In the genomic region with DNA sequence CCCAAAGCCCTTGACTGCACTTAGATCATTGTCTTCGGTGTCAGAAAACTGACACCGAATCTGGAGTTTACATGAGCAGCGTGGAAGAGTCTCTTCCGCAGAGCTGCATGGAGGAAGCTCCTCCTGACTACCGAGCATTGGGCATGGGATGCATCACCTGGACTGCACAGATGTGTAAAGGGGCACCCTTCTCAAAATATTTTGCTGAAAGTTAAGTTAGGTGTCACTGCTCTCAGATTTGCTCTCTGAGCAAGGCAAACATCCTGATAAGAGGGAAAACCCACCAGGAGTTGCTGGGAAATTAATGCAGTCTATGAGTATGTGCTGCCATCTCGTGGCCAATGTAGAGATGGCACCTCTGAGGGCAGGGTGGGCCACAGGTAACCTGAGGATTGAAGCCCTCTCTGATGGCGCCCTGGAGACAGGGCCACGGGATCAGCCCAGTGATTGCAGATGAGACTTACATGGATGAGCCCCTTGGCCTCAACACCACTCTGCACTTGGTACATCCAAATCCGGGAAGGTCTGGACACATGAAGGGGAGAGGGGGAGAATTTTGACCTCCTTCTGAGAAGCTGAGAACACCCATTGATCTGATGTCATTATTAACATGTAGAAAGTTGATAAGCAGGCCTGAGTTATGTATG, we compare ENCODE assay signal across 8 cellular contexts.
A peak's percentile ranks its signal among the peaks of the same experiment; 100 is the strongest.
DNase-seq lines count a peak whose midpoint lies in the region; ATAC-seq, FAIRE-seq and TF ChIP-seq lines count a peak whose summit lies in the region.

No MANE protein-coding gene starts in this region.

- no peak overlapping the region for H3K27ac Mint-ChIP-seq in CD14-positive monocyte
- H3K27ac Mint-ChIP-seq in activated naive CD4-positive, alpha-beta T cell treated with anti-CD3 and anti-CD28 coated beads, Interleukin-2, amount 50 U/mL, for 72 hours: no peak overlapping the region

- peak; percentile 98 for TF ChIP-seq CTCF in CD14-positive monocyte (IDR thresholded peaks at IDR 0.05)
- peak; percentile 75 to 96 (median 93) for TF ChIP-seq CTCF in heart right ventricle (IDR thresholded peaks at IDR 0.05)

- peaks cover 0 to 7% (median 0%) of the 10 kb centered on the region in 11 donors for H3K9me3 ChIP-seq in heart right ventricle

- no peaks in the 10 kb centered on the region for H3K4me1 Mint-ChIP-seq in CD14-positive monocyte

- peaks cover 0 to 5% (median 0%) of the 10 kb centered on the region in 7 donors for H3K9me3 Mint-ChIP-seq in CD14-positive monocyte
- peaks cover 0 to 3% of the 10 kb centered on the region in 2 donors for H3K9me3 Mint-ChIP-seq in activated naive CD4-positive, alpha-beta T cell treated with anti-CD3 and anti-CD28 coated beads, Interleukin-2, amount 50 U/mL, for 72 hours

- ATAC-seq in GM19043 (IDR thresholded peaks at IDR 0.05; ENCODE audit: low read depth, unreplicated experiment) (peak; percentile 90), HG03432 (IDR thresholded peaks at IDR 0.05; ENCODE audit: unreplicated experiment) (peak; percentile 86), heart right ventricle (peak in 7 of 8 donors; percentile 42 to 81 (median 61))
- peak; percentile 66 to 78 for ATAC-seq in activated naive CD4-positive, alpha-beta T cell treated with anti-CD3 and anti-CD28 coated beads, Interleukin-2, amount 50 U/mL, for 72 hours

- no peaks in the 10 kb centered on the region for H3K36me3 ChIP-seq in heart right ventricle

- no peak for DNase-seq in CD14-positive monocyte (ENCODE audit: low spot score)
- DNase-seq in SHP77 treated with DMSO at 0.1 percent for 48 hours (lab: John Stamatoyannopoulos, UW): peak; percentile 12
- DNase-seq in activated naive CD4-positive, alpha-beta T cell treated with anti-CD3 and anti-CD28 coated beads, Interleukin-2, amount 50 U/mL, for 72 hours (ENCODE audit: low spot score in 2 of 2): peak in 1 of 2 donors; percentile 63
- DNase-seq in heart right ventricle: peak; percentile 31 to 45
- peak; percentile 76 for DNase-seq in retina
- DNase-seq in H54 (ENCODE audit: insufficient read length, low spot score): no peak

- H3K27ac ChIP-seq in heart right ventricle: no peak overlapping the region

- no peak for TF ChIP-seq POLR2A in H54 (IDR thresholded peaks at IDR 0.05; ENCODE audit: low read depth, low read length)

- WGBS in heart right ventricle, 2 donors: 9 to 11% methylated on average over 9 of the region's 9 CpGs

- H3K27me3 ChIP-seq in heart right ventricle: peaks cover 0 to 6% (median under 1%) of the 10 kb centered on the region in 7 donors

- peaks cover 0 to 7% (median 0%) of the 10 kb centered on the region in 9 donors for H3K4me1 ChIP-seq in heart right ventricle

- H3K27me3 Mint-ChIP-seq in CD14-positive monocyte (ENCODE audit: low read depth in 3 of 3): peaks cover 0 to 13% (median 4%) of the 10 kb centered on the region in 3 donors

- peak overlapping the region in 5 of 10 donors; percentile 8 to 41 (median 23) for H3K4me3 ChIP-seq in heart right ventricle

- FAIRE-seq in H54 (lab: Jason Lieb, UNC): no peak

- no peaks in the 10 kb centered on the region for H3K36me3 Mint-ChIP-seq in CD14-positive monocyte
- peaks cover 0 to 3% of the 10 kb centered on the region in 2 donors for H3K36me3 Mint-ChIP-seq in activated naive CD4-positive, alpha-beta T cell treated with anti-CD3 and anti-CD28 coated beads, Interleukin-2, amount 50 U/mL, for 72 hours

- H3K4me3 Mint-ChIP-seq in CD14-positive monocyte: no peak overlapping the region

- intact Hi-C loops in CD14-positive monocyte (cut with micrococcal nuclease): no loop called here
- intact Hi-C loops in heart right ventricle (cut with DNase I): loop anchor here in 6 of 10 donors (1.0 to 10.0 kb wide), 5 partner anchors 14 to 672 kb away; no protein-coding TSS in a partner anchor

Comparison
In these comparisons a context has a peak if more than half of its experiments do, and no peak if none do; other contexts are left out.
1. DNase-seq: peak in SHP77 treated with DMSO at 0.1 percent for 48 hours (single experiment), heart right ventricle (2 of 2) and retina (single experiment); none in CD14-positive monocyte (single experiment) and H54 (single experiment).
2. intact Hi-C loops: an anchor here in heart right ventricle (1.0 to 10.0 kb wide); none called in CD14-positive monocyte.
3. Peak in every context shown above with its lines, with median percentiles within 50 percentile points of each other: ATAC-seq.